ENCODE assay signal across 15 cellular contexts in the genomic region with DNA sequence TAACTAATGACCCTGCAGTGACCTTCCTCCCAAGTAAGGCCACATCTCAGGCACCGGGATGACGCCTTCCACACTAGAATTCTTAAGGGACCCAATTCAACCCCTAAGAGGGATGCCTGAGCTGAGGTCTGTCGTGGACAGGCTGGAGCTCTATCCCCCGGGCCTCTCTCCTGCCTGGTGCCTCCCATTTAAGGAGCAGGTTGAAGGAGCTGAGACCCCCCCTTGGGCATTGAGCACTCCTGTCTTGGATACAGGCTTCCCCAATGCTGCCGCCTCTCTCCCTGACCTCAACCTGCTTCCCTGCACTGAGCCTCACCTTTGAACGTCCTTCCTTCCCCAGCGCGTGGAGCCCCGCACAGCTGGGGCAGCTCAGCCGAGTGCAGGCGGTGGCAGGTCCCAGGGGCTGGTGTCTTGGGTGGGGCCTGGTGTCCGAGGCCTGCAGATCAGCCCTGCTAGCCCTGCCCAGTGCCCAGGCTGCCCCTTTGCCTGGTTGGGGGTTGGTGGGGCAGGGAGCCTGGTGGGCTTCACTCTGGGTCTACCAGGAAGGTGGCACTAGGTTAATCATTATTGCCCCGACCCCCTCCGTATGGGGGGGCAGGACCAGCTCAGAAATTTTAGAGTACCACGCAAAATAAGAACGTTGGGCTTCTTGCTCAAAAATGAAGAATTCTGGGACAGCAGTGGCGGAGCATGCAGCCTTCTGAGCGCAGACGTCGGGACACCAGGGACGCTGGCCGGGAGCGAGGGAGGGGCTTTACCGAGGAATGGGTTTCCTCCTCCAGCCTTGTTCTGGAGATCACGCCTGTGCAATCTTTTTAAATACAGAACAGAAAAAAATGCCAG. TPM values are rescaled to one million over a fixed set of nuclear protein-coding genes. Genes with fewer than 3 reads are reported as not detected.
DNase-seq lines count a peak whose midpoint lies in the region; ATAC-seq and TF ChIP-seq lines count a peak whose summit lies in the region.
"Had no signal": no experiment of that assay in that cellular context is flagged by ENCODE, and none has a peak within 500 bp of the region (broad histone marks: within the 10 kb centered on the region; RNA-seq: fewer than 3 reads in every experiment).

No MANE protein-coding gene starts in this region.

- H2BK120ac ChIP-seq in neuronal stem cell (ENCODE audit: low read depth, low read length): no peak overlapping the region

- no peaks in the 10 kb centered on the region for H3K36me3 Mint-ChIP-seq in glutamatergic neuron (ENCODE audit: unreplicated experiment)

- peaks cover 9% of the 10 kb centered on the region for H3K9me3 Mint-ChIP-seq in glutamatergic neuron (ENCODE audit: unreplicated experiment)

- H4K20me1 ChIP-seq in BLaER1 treated with 17β-estradiol and CSF1 and Interleukin-3, amounts not matched to agents 10 nM and 100 nM: 0 out of 22 replicates have a peak, but pooled peaks cover 0 to 9% (median 0%) of the 10 kb centered on the region in 11 experiments

- peak overlapping the region; percentile 77 for H3K14ac ChIP-seq in neuronal stem cell (ENCODE audit: low read length)

- H3K9ac ChIP-seq in BLaER1 treated with 17β-estradiol and CSF1 and Interleukin-3, amounts not matched to agents 10 nM and 100 nM: peak overlapping the region in 4 of 11 experiments; percentile 61 to 75 (median 70); a peak in 7 of 22 replicates
- no peak overlapping the region for H3K9ac ChIP-seq in neuronal stem cell (ENCODE audit: low read depth, low read length, poor library complexity)

- peaks cover 12% of the 10 kb centered on the region for H3K27me3 Mint-ChIP-seq in glutamatergic neuron (ENCODE audit: unreplicated experiment)

- peak overlapping the region; percentile 86 to 98 (median 91) for H3K4me2 ChIP-seq in BLaER1 treated with 17β-estradiol and CSF1 and Interleukin-3, amounts not matched to agents 10 nM and 100 nM
- no peak overlapping the region for H3K4me2 ChIP-seq in neuronal stem cell (ENCODE audit: insufficient read depth, low read length, poor library complexity, severe bottlenecking)

- no peak overlapping the region for H3K23ac ChIP-seq in neuronal stem cell (ENCODE audit: low read depth, low read length, poor library complexity)

- H3K18ac ChIP-seq in neuronal stem cell (ENCODE audit: low read length): peak overlapping the region; percentile 33

- H3K36me3 ChIP-seq in BLaER1 treated with 17β-estradiol and CSF1 and Interleukin-3, amounts not matched to agents 10 nM and 100 nM: no peaks in the 10 kb centered on the region
- H3K36me3 ChIP-seq in neuronal stem cell (replicated peaks in 1 of 2; ENCODE audit: control insufficient read depth in 2 of 2, insufficient read depth in 2 of 2, low read length in 2 of 2): no peaks in the 10 kb centered on the region

- H3K4ac ChIP-seq in neuronal stem cell (ENCODE audit: low read length): no peak overlapping the region

- H3K9me3 ChIP-seq in BLaER1 treated with 17β-estradiol and CSF1 and Interleukin-3, amounts not matched to agents 10 nM and 100 nM (replicated peaks in 1 of 11): no peaks in the 10 kb centered on the region
- no peaks in the 10 kb centered on the region for H3K9me3 ChIP-seq in neuronal stem cell (replicated peaks in 1 of 2; ENCODE audit: control insufficient read depth in 2 of 2, insufficient read depth in 1 of 2, low read depth in 1 of 2, low read length in 2 of 2)

- no peak overlapping the region for H2BK5ac ChIP-seq in neuronal stem cell (ENCODE audit: low read length)

- H3K4me3 ChIP-seq in BLaER1 treated with 17β-estradiol and CSF1 and Interleukin-3, amounts not matched to agents 10 nM and 100 nM: peak overlapping the region in 1 of 10 experiments; percentile 40; a peak in 1 of 20 replicates
- no peak overlapping the region for H3K4me3 ChIP-seq in neuronal stem cell (ENCODE audit: low read length in 2 of 2)

- H3K4me1 Mint-ChIP-seq in glutamatergic neuron (ENCODE audit: low read depth, unreplicated experiment): peaks cover 26% of the 10 kb centered on the region

- H3K27me3 ChIP-seq in BLaER1 treated with 17β-estradiol and CSF1 and Interleukin-3, amounts not matched to agents 10 nM and 100 nM: peaks cover 8 to 64% (median 19%) of the 10 kb centered on the region in 11 experiments; a peak in 21 of 22 replicates
- peaks cover 0 to 37% (median 6%) of the 10 kb centered on the region in 3 experiments for H3K27me3 ChIP-seq in neuronal stem cell (ENCODE audit: control insufficient read depth in 3 of 3, insufficient read depth in 3 of 3, low read depth in 1 of 3, low read length in 3 of 3)

- no peak overlapping the region for H2AFZ ChIP-seq in neuronal stem cell (ENCODE audit: low read length)

- DNase-seq in GM10266 (ENCODE audit: extremely low spot score): peak; percentile 37
- DNase-seq in glutamatergic neuron: peak; percentile 14
- no peak for DNase-seq in neuronal stem cell (ENCODE audit: low spot score)
- DNase-seq in globus pallidus (ENCODE audit: low spot score): no peak
- DNase-seq in left lobe of liver (ENCODE audit: low spot score): no peak
- DNase-seq: C1 segment of cervical spinal cord; KG1; NCI-H1048; NCI-H226; NCI-H69; NK-92 treated with Interleukin-12 subunit alpha and Interleukin-12 subunit beta, amount 100 ng/mL, for 24 hours had no signal

- ATAC-seq in HG02840 (IDR thresholded peaks at IDR 0.05; ENCODE audit: low FRiP score, unreplicated experiment): no peak
- no peak for ATAC-seq in left lobe of liver

- TF ChIP-seq CTCF in GM10266 (IDR thresholded peaks at IDR 0.05; ENCODE audit: control insufficient read depth, insufficient read depth, low read depth, missing control alignments): no peak
- no peak for TF ChIP-seq CTCF in glutamatergic neuron (IDR thresholded peaks at IDR 0.05; ENCODE audit: partially characterized antibody, unreplicated experiment)

- peak overlapping the region; percentile 61 for H2AK5ac ChIP-seq in neuronal stem cell (ENCODE audit: low read depth, low read length)

- WGBS in neuronal stem cell (ENCODE audit: extremely low coverage in 2 of 2, insufficient read length in 2 of 2, insufficient replicate concordance in 1 of 2), 2 donors: no CpG with 5 or more reads among the region's 25 CpGs

- H2BK12ac ChIP-seq in neuronal stem cell (ENCODE audit: low read length): peak overlapping the region; percentile 79

- H3K4me3 Mint-ChIP-seq in glutamatergic neuron (ENCODE audit: unreplicated experiment): peak overlapping the region; percentile 61

- H3K27ac Mint-ChIP-seq in glutamatergic neuron (ENCODE audit: unreplicated experiment): peak overlapping the region; percentile 73

- no peak overlapping the region for H4K91ac ChIP-seq in neuronal stem cell (ENCODE audit: low read depth, low read length, poor library complexity)

- no peak overlapping the region for H4K8ac ChIP-seq in neuronal stem cell (ENCODE audit: low read depth, low read length)

- peaks cover 30 to 92% (median 78%) of the 10 kb centered on the region in 10 experiments for H3K4me1 ChIP-seq in BLaER1 treated with 17β-estradiol and CSF1 and Interleukin-3, amounts not matched to agents 10 nM and 100 nM
- H3K4me1 ChIP-seq in neuronal stem cell (ENCODE audit: control insufficient read depth in 2 of 2, insufficient read depth in 1 of 2, low read depth in 1 of 2, low read length in 2 of 2): peaks cover 8 to 14% of the 10 kb centered on the region in 2 donors

- H3K79me1 ChIP-seq in neuronal stem cell (ENCODE audit: low read depth, low read length): no peaks in the 10 kb centered on the region

- no peak overlapping the region for H2BK15ac ChIP-seq in neuronal stem cell (ENCODE audit: low read length)

- H3K27ac ChIP-seq in BLaER1 treated with 17β-estradiol and CSF1 and Interleukin-3, amounts not matched to agents 10 nM and 100 nM: peak overlapping the region in 5 of 11 experiments; percentile 65 to 76 (median 70); a peak in 10 of 22 replicates
- no peak overlapping the region for H3K27ac ChIP-seq in neuronal stem cell (replicated peaks; ENCODE audit: low read length)

RNA-seq across cellular contexts. Expression of a gene that starts 20.0 kb away (rescaled TPM):
- 23.9 TPM for total RNA-seq in glutamatergic neuron (ENCODE audit: unreplicated experiment)
- polyA plus RNA-seq in neuronal stem cell (2013, experiment 1 of 2): not detected
- not detected for polyA plus RNA-seq in neuronal stem cell (2013, experiment 2 of 2)
- total RNA-seq in left lobe of liver: not detected
- total RNA-seq: G401, M059J had no signal

Comparison
In these comparisons a context has a peak if more than half of its experiments do, and no peak if none do; other contexts are left out.
1. DNase-seq: peak in GM10266 (single experiment) and glutamatergic neuron (single experiment); none in neuronal stem cell (single experiment), globus pallidus (single experiment) and left lobe of liver (single experiment).
2. RNA of a gene that starts 20.0 kb away (total RNA-seq): 23.9 TPM in glutamatergic neuron (single experiment); not detected in left lobe of liver (single experiment); every median in the first group is over 10 times any median in the second.